Comparison of ENCODE assay signal across 12 cellular contexts in the genomic region with DNA sequence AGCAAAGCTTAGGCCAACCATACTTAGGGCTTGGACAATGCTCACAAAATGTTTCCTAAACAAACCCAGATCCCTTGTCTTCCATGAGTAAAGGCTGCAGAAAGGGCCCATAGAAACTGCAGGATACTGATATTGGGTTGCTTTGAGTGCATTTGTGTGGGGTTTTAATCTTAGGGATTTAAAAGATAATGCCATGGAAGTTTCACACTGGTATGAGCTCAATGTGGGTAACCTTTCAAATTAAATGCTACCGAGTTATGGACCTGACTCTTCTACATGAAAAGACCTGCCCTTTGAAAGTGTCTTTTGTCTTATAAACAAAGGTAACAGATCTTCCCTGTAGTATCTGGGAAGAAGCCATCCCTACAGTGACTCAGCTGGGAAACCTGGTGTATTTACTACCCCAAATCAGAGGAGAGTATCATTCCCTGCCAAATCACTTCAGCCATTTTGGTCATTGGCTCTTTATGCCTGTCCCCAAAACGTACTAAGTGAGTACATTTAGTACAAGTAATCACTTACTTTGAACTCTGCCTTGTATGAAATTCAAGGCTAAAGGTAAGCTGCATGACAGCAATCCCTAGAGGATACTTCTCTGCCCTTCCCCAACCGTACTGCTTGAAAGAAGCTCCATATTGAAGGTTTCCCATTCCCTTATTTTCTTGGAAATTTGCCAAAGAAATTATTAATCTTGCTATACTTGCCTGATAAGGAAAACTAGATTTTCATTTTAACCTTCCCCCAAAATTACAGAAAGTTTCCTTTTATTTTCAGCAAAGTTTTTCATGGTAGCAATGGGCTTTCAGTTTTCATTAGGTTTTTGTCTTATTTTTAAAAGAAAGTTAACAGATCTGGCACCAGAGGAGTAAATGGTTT. TPM values are rescaled to one million over a fixed set of nuclear protein-coding genes. Genes with fewer than 3 reads are reported as not detected.
DNase-seq lines count a peak whose midpoint lies in the region; ATAC-seq, FAIRE-seq and TF ChIP-seq lines count a peak whose summit lies in the region.
"Had no signal": no experiment of that assay in that cellular context is flagged by ENCODE, and none has a peak within 500 bp of the region (broad histone marks: within the 10 kb centered on the region; RNA-seq: fewer than 3 reads in every experiment).

No MANE protein-coding gene starts in this region.

- peak overlapping the region; percentile 67 for H2BK120ac ChIP-seq in IMR-90 (ENCODE audit: low read depth, low read length)

- H3K9me3 ChIP-seq in IMR-90 (ENCODE audit: control insufficient read depth, insufficient read depth, low read length) = no peaks in the 10 kb centered on the region
- H3K9me3 ChIP-seq in GM12878 (replicated peaks; ENCODE audit: control insufficient read depth, insufficient read depth, low read length) = no peaks in the 10 kb centered on the region
- H3K9me3 ChIP-seq in kidney (ENCODE audit: control insufficient read depth in 1 of 2, low read length in 2 of 2) = no peaks in the 10 kb centered on the region
- no peaks in the 10 kb centered on the region for H3K9me3 ChIP-seq in spleen

- peak overlapping the region; percentile 64 for H4K91ac ChIP-seq in IMR-90 (ENCODE audit: insufficient read depth, low read depth, low read length)

- H3K14ac ChIP-seq in IMR-90 (replicated peaks; ENCODE audit: low read depth, low read length) = peak overlapping the region; percentile 81; the same call in 1 of the 2 replicates

- H3K36me3 ChIP-seq in IMR-90 (ENCODE audit: control insufficient read depth, insufficient read depth, low read length) (peaks cover 26% of the 10 kb centered on the region), GM12878 (ENCODE audit: control insufficient read depth in 2 of 2, insufficient read depth in 2 of 2, low read length in 1 of 2) (no peaks in the 10 kb centered on the region), kidney (ENCODE audit: control insufficient read depth in 1 of 2, insufficient read depth in 2 of 2, low read length in 2 of 2) (peaks cover 0 to 8% of the 10 kb centered on the region in 2 donors), spleen (peaks cover 0 to 45% (median 2%) of the 10 kb centered on the region in 6 donors)

- TF ChIP-seq POLR2A in IMR-90 (IDR thresholded peaks at IDR 0.05; ENCODE audit: low read depth, low read length) (peak; percentile 63), GM12878 (IDR thresholded peaks at IDR 0.05; ENCODE audit: low read depth, low read length) (no peak), spleen (IDR thresholded peaks at IDR 0.05) (no peak)

- H3K9me1 ChIP-seq in IMR-90 (ENCODE audit: insufficient read depth, low read length) = peaks cover 14% of the 10 kb centered on the region

- ATAC-seq in IMR-90 (ENCODE audit: low read depth) (no peak), GM12878 (no peak), GM21717 (IDR thresholded peaks at IDR 0.05; ENCODE audit: unreplicated experiment) (no peak)

- no peak overlapping the region for H3K9ac ChIP-seq in IMR-90 (ENCODE audit: low read depth, low read length)
- H3K9ac ChIP-seq in GM12878 (ENCODE audit: control insufficient read depth, insufficient read depth, low read length) = no peak overlapping the region
- H3K9ac ChIP-seq in kidney (ENCODE audit: low read length in 2 of 2) = no peak overlapping the region

- no TSS peak for BruUV-seq in IMR-90 (replicated peaks; lab: Mats Ljungman, UMichigan)
- no TSS peak for BruUV-seq in GM12878 (replicated peaks; lab: Mats Ljungman, UMichigan)

- H2AK9ac ChIP-seq in IMR-90 (replicated peaks; ENCODE audit: low read depth, low read length, poor library complexity) = no peak overlapping the region

- peak overlapping the region; percentile 72 for H2BK20ac ChIP-seq in IMR-90 (ENCODE audit: low read depth, low read length)

- H3K4me1 ChIP-seq in IMR-90 (ENCODE audit: control insufficient read depth, insufficient read depth, low read length) (peaks cover 17% of the 10 kb centered on the region), GM12878 (ENCODE audit: control insufficient read depth, insufficient read depth, low read length) (no peaks in the 10 kb centered on the region), kidney (ENCODE audit: control insufficient read depth in 1 of 2, insufficient read depth in 1 of 2, low read depth in 1 of 2, low read length in 2 of 2) (peaks cover 2 to 12% of the 10 kb centered on the region in 2 donors), spleen (peaks cover 3 to 54% (median 36%) of the 10 kb centered on the region in 6 donors)

- H2BK5ac ChIP-seq in IMR-90 (ENCODE audit: low read depth, low read length, poor library complexity, severe bottlenecking) = peak overlapping the region; percentile 91

- H3K4me2 ChIP-seq in IMR-90 (ENCODE audit: low read depth, low read length) (peak overlapping the region; percentile 10; the same call in 1 of the 2 replicates), GM12878 (ENCODE audit: control insufficient read depth, insufficient read depth) (no peak overlapping the region)

- POLR2A ChIA-PET in IMR-90 (lab: Charles Lee; ENCODE audit: unreplicated experiment) (interaction anchor here (0.9 to 1.2 kb wide), 2 partner anchors 70 to 102 kb away, joined by 3 to 4 read pairs; no protein-coding TSS in a partner anchor), GM12878 (lab: Charles Lee) (no interaction called here)

- TF ChIP-seq RAD21 in IMR-90 (IDR thresholded peaks at IDR 0.05; ENCODE audit: low read length) = no peak
- TF ChIP-seq RAD21 in GM12878 (IDR thresholded peaks at IDR 0.05; ENCODE audit: insufficient read depth, low read depth, low read length) = no peak

- TF ChIP-seq CTCF in IMR-90 (conservative IDR thresholded peaks at IDR 0.05; ENCODE audit: low read depth, low read length) = no peak
- no peak for TF ChIP-seq CTCF in GM12878 (IDR thresholded peaks at IDR 0.05 in 2 of 3, conservative IDR thresholded peaks at IDR 0.05 in 1 of 3; ENCODE audit: control insufficient read depth in 2 of 3, extremely low read depth in 1 of 3, insufficient read depth in 1 of 3, low read depth in 3 of 3, low read length in 3 of 3)
- no peak for TF ChIP-seq CTCF in kidney (IDR thresholded peaks at IDR 0.05; ENCODE audit: borderline replicate concordance, extremely low read depth, insufficient read depth)
- no peak for TF ChIP-seq CTCF in spleen (IDR thresholded peaks at IDR 0.05 in 8 of 11, conservative IDR thresholded peaks at IDR 0.05 in 3 of 11)

- peak overlapping the region; percentile 57; the same call in 1 of the 2 replicates for H4K5ac ChIP-seq in IMR-90 (ENCODE audit: low read depth, low read length)

- peak overlapping the region; percentile 57; the same call in 1 of the 2 replicates for H3K23ac ChIP-seq in IMR-90 (ENCODE audit: low read depth, low read length)

- peak overlapping the region; percentile 62 for H2AK5ac ChIP-seq in IMR-90 (ENCODE audit: low read depth, low read length)

- H3K27ac ChIP-seq in IMR-90 (ENCODE audit: insufficient read depth, low read length) (peak overlapping the region; percentile 22; the same call in 1 of the 2 replicates), GM12878 (ENCODE audit: control insufficient read depth, insufficient read depth) (no peak overlapping the region), kidney (ENCODE audit: low read depth in 2 of 2, low read length in 2 of 2) (peak overlapping the region; percentile 9 to 19), spleen (peak overlapping the region in 6 of 8 donors; percentile 15 to 78 (median 47))

- H3K4me3 ChIP-seq in IMR-90 (ENCODE audit: insufficient read depth, low read depth, low read length) (no peak overlapping the region), GM12878 (no peak overlapping the region), kidney (ENCODE audit: low read length in 2 of 2) (no peak overlapping the region), spleen (no peak overlapping the region)

- in situ Hi-C loops in IMR-90 (cut with MboI; ENCODE audit: low sequenced_read_pairs) (no loop called here), GM12878 (cut with MboI) (no loop called here)

- whole genome bisulfite sequencing in IMR-90 (ENCODE audit: extremely low coverage in 2 of 2, insufficient read length in 1 of 2), 2 experiments = no CpG with 5 or more reads among the region's 3 CpGs
- WGBS in GM12878 (ENCODE audit: insufficient coverage, insufficient replicate concordance, low lambda C conversion rate, missing lambda C conversion rate) = 28% methylated on average over 3 of the region's 3 CpGs
- 62 to 75% (median 66%) methylated on average over 3 of the region's 3 CpGs for WGBS in spleen, 5 donors

- FAIRE-seq in GM12878 (lab: Jason Lieb, UNC) (no peak), kidney (lab: Jason Lieb, UNC) (peak; percentile 33)

- H3K27me3 ChIP-seq in IMR-90 (ENCODE audit: control insufficient read depth, insufficient read depth, low read length) (no peaks in the 10 kb centered on the region), GM12878 (replicated peaks in 1 of 2; ENCODE audit: control insufficient read depth in 2 of 2, insufficient read depth in 2 of 2, low read length in 1 of 2) (no peaks in the 10 kb centered on the region; a peak in 1 of 4 replicates), spleen (replicated peaks in 1 of 7) (no peaks in the 10 kb centered on the region)

- RAD21 ChIA-PET in GM12878 (lab: Charles Lee; ENCODE audit: unreplicated experiment) = no interaction called here

- peak; percentile 49 for DNase-seq in IMR-90
- no peak for DNase-seq in GM12878 (ENCODE audit: low read depth, low spot score)
- no peak for DNase-seq in kidney
- no peak for DNase-seq in spleen
- no peak for DNase-seq in activated CD4-positive, alpha-beta T cell treated with anti-CD3 and anti-CD28 coated beads for 1 hour
- no peak for DNase-seq in NCI-H2196 (lab: John Stamatoyannopoulos, UW; ENCODE audit: unreplicated experiment)
- DNase-seq in activated CD4-positive, alpha-beta T cell treated with anti-CD3 and anti-CD28 coated beads, Interleukin-2, amount 50 U/mL, for 48 hours = no peak
- DNase-seq: activated CD4-positive, CD25-positive, alpha-beta regulatory T cell treated with anti-CD3 and anti-CD28 coated beads, Interleukin-2, amount 50 U/mL, for 72 hours; activated effector memory CD4-positive, alpha-beta T cell treated with Interleukin-2 at 50 U/mL for 16 hours; NCI-H1048; Right ventricle myocardium superior had no signal

- H3K18ac ChIP-seq in IMR-90 (ENCODE audit: low read depth, low read length) = peak overlapping the region; percentile 88

- CTCF ChIA-PET in IMR-90 (lab: Yijun Ruan, JAX) (no interaction called here), GM12878 (lab: Yijun Ruan, JAX) (interaction anchor here (0.9 kb wide), 2 partner anchors 14 to 119 kb away, joined by 3 to 4 read pairs; no protein-coding TSS in a partner anchor)

- H2BK15ac ChIP-seq in IMR-90 (ENCODE audit: low read depth, low read length) = peak overlapping the region; percentile 51; the same call in 2 of the 3 replicates

- no peak overlapping the region; the same call in 1 of the 2 replicates for H3K56ac ChIP-seq in IMR-90 (ENCODE audit: extremely low read depth, insufficient read depth, low read length)

- TF ChIP-seq EP300 in GM12878 (IDR thresholded peaks at IDR 0.05; ENCODE audit: borderline replicate concordance in 1 of 2, control insufficient read depth in 1 of 2, low read depth in 2 of 2, low read length in 2 of 2) = no peak

- H4K20me1 ChIP-seq in IMR-90 (ENCODE audit: insufficient read depth, low read length) = no peaks in the 10 kb centered on the region
- H4K20me1 ChIP-seq in GM12878 (ENCODE audit: control insufficient read depth, insufficient read depth) = no peaks in the 10 kb centered on the region

- H3K79me1 ChIP-seq in IMR-90 (ENCODE audit: low read depth in 1 of 2, low read length in 2 of 2) = peaks cover 13 to 35% of the 10 kb centered on the region in 2 experiments

- peak overlapping the region; percentile 49 to 60; a peak in 3 of 4 replicates for H4K8ac ChIP-seq in IMR-90 (ENCODE audit: low read depth in 2 of 2, low read length in 2 of 2)

- SMC1A ChIA-PET in GM12878 (lab: Charles Lee; ENCODE audit: uncharacterized antibody, unreplicated experiment) = no interaction called here

- H2AFZ ChIP-seq in IMR-90 (replicated peaks; ENCODE audit: low read length, poor library complexity) (no peak overlapping the region), GM12878 (ENCODE audit: control insufficient read depth, low read depth, low read length) (no peak overlapping the region)

- H3K4ac ChIP-seq in IMR-90 (ENCODE audit: low read depth, low read length) = peak overlapping the region; percentile 65; the same call in 1 of the 2 replicates

- dilution Hi-C loops in IMR-90 (cut with HindIII; ENCODE audit: low sequenced_read_pairs, unreplicated experiment) = no loop called here

- intact Hi-C loops in IMR-90 (cut with micrococcal nuclease) = no loop called here
- intact Hi-C loops in GM12878 (cut with micrococcal nuclease; ENCODE audit: unreplicated experiment) = no loop called here
- intact Hi-C loops in kidney (cut with DNase I) = no loop called here
- intact Hi-C loops in spleen (cut with DNase I; ENCODE audit: low total_unique reads) = no loop called here

- no peaks in the 10 kb centered on the region for H3K79me2 ChIP-seq in GM12878 (ENCODE audit: control insufficient read depth, insufficient read depth, low read length)

RNA-seq across cellular contexts. Expression of a gene that starts 7.2 kb away (rescaled TPM):
- total RNA-seq in IMR-90 (2012; rRNA removed) (232 and 366 TPM in 2 replicates), GM12878 (2014; rRNA removed) (not detected in 2 replicates), GM12878 (2014; rRNA removed; fragmentation: Illumina TruSeq; extraction: Trizol) (not detected in 2 replicates), GM12878 (2021) (0.56 and 1.2 TPM in 2 replicates), kidney (173 TPM), spleen (100 to 1,000 TPM in 6 of 7 donors, 10 to 100 TPM in 1; 65.6 to 260 (median 182) TPM)
- polyA plus RNA-seq in IMR-90 (2012; rRNA removed) (302 and 364 TPM in 2 replicates), GM12878 (2011; rRNA removed) (0.05 TPM in 1 of 2 replicates, not detected in the other), GM12878 (2014; fragmentation: Illumina TruSeq; extraction: Trizol) (not detected in 2 replicates), GM12878 (2014; fragmentation: Nextera tagmentation; extraction: Ambion mirVana) (not detected), GM12878 (2014; rRNA removed) (not detected in 2 replicates), GM12878 (2016; fragmentation: Nextera tagmentation; extraction: Ambion mirVana) (not detected), kidney (ENCODE audit: insufficient read depth, low read depth, low replicate concordance) (101 TPM), spleen (10 to 100 TPM; 31.0 to 75.3 (median 56.8) TPM)
- polyA plus RNA-seq in IMR-90 (2012; cell fraction: cytosol; rRNA removed) = 212 and 271 TPM in 2 replicates
- polyA plus RNA-seq in IMR-90 (2012; cell fraction: nucleus; rRNA removed; ENCODE audit: low replicate concordance) = 340 and 869 TPM in 2 replicates
- total RNA-seq in GM12878 (2013; cell fraction: nucleolus; rRNA removed) = 0.42 TPM in 1 of 2 replicates, not detected in the other
- not detected for polyA plus RNA-seq in GM12878 (2011; ENCODE audit: low read depth)
- polyA plus RNA-seq in GM12878 (2011; cell fraction: cytosol; rRNA removed) = 0.07 and 0.10 TPM in 2 replicates
- not detected in 2 replicates for polyA plus RNA-seq in GM12878 (2011; cell fraction: nucleus; rRNA removed)
- polyA plus RNA-seq in GM12878 (2012) = not detected in 2 replicates
- not detected in 2 replicates for polyA minus RNA-seq in GM12878 (2011; rRNA and poly(A)+ RNA removed)
- polyA minus RNA-seq in GM12878 (2011; cell fraction: cytosol; rRNA and poly(A)+ RNA removed) = 7.8 and 15.4 TPM in 2 replicates
- polyA minus RNA-seq in GM12878 (2011; cell fraction: nucleus; rRNA and poly(A)+ RNA removed) = 1.2 and 2.5 TPM in 2 replicates

RNA-seq across cellular contexts. Expression of a gene that starts 36.8 kb away (rescaled TPM):
- total RNA-seq in IMR-90 (2012; rRNA removed) = under 0.01 TPM in 1 of 2 replicates, not detected in the other
- not detected in 2 replicates for polyA plus RNA-seq in IMR-90 (2012; rRNA removed)
- not detected in 2 replicates for polyA plus RNA-seq in IMR-90 (2012; cell fraction: cytosol; rRNA removed)
- not detected in 2 replicates for polyA plus RNA-seq in IMR-90 (2012; cell fraction: nucleus; rRNA removed; ENCODE audit: low replicate concordance)
- total RNA-seq in GM12878 (2013; cell fraction: nucleolus; rRNA removed) = not detected in 2 replicates
- not detected in 2 replicates for total RNA-seq in GM12878 (2014; rRNA removed)
- not detected in 2 replicates for total RNA-seq in GM12878 (2014; rRNA removed; fragmentation: Illumina TruSeq; extraction: Trizol)
- total RNA-seq in GM12878 (2021) = not detected in 2 replicates
- not detected for polyA plus RNA-seq in GM12878 (2011; ENCODE audit: low read depth)
- not detected in 2 replicates for polyA plus RNA-seq in GM12878 (2011; rRNA removed)
- polyA plus RNA-seq in GM12878 (2011; cell fraction: cytosol; rRNA removed) = not detected in 2 replicates
- polyA plus RNA-seq in GM12878 (2011; cell fraction: nucleus; rRNA removed) = not detected in 2 replicates
- not detected in 2 replicates for polyA plus RNA-seq in GM12878 (2012)
- 0.01 TPM in 1 of 2 replicates, not detected in the other for polyA plus RNA-seq in GM12878 (2014; fragmentation: Illumina TruSeq; extraction: Trizol)
- not detected for polyA plus RNA-seq in GM12878 (2014; fragmentation: Nextera tagmentation; extraction: Ambion mirVana)
- polyA plus RNA-seq in GM12878 (2014; rRNA removed) = not detected in 2 replicates
- not detected for polyA plus RNA-seq in GM12878 (2016; fragmentation: Nextera tagmentation; extraction: Ambion mirVana)
- polyA minus RNA-seq in GM12878 (2011; rRNA and poly(A)+ RNA removed) = not detected in 2 replicates
- not detected in 2 replicates for polyA minus RNA-seq in GM12878 (2011; cell fraction: cytosol; rRNA and poly(A)+ RNA removed)
- not detected in 2 replicates for polyA minus RNA-seq in GM12878 (2011; cell fraction: nucleus; rRNA and poly(A)+ RNA removed)
- total RNA-seq in kidney = 19.7 TPM
- polyA plus RNA-seq in kidney (ENCODE audit: insufficient read depth, low read depth, low replicate concordance) = 14.2 TPM
- 10 to 100 TPM; 14.9 to 97.4 (median 59.7) TPM for total RNA-seq in spleen
- 10 to 100 TPM in 1 of 3 donors, 1 to 10 TPM in 2; 6.6 to 23.1 (median 6.9) TPM for polyA plus RNA-seq in spleen

Comparison
In these comparisons a context has a peak if more than half of its experiments do, and no peak if none do; other contexts are left out.
1. RNA of a gene that starts 7.2 kb away (total RNA-seq): 232 to 366 TPM in IMR-90, 65.6 to 260 TPM in spleen and 173 TPM in kidney (single experiment); 0.42 to 1.2 TPM in GM12878; every median in the first group is over 10 times any median in the second.
2. RNA of a gene that starts 36.8 kb away (total RNA-seq): 14.9 to 97.4 TPM in spleen and 19.7 TPM in kidney (single experiment); under 0.01 TPM in IMR-90 and not detected in GM12878; every median in the first group is over 10 times any median in the second.